In the genomic region with DNA sequence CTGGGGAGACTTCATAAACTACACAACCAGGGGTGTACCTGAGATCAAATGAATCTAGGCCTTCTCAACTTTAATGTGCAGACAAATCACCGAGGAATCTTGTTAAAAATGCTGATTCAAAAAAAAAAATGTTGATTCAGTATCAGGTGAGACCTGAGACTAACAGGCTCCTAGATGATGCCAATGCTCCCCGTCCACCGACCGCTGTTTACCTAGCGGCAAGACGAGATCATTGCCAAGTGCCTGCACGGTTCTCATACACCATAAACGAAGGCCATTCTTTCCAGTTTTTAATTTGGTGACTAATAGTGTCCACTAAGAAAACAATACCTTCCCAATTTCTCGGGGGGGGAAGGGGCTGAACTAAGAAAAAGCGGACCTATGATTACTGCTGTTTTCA, we compare ENCODE assay signal across 13 cellular contexts. TPM values are rescaled to one million over a fixed set of nuclear protein-coding genes. Genes with fewer than 3 reads are reported as not detected.
DNase-seq lines count a peak whose midpoint lies in the region; ATAC-seq, FAIRE-seq and TF ChIP-seq lines count a peak whose summit lies in the region.
"Had no signal": no experiment of that assay in that cellular context is flagged by ENCODE, and none has a peak within 500 bp of the region (broad histone marks: within the 10 kb centered on the region; RNA-seq: fewer than 3 reads in every experiment).

No MANE protein-coding gene starts in this region.

- intact Hi-C loops in kidney (cut with DNase I), result no loop called here

- H3K9me3 Mint-ChIP-seq in brain (peaks cover 0 to 8% (median 4%) of the 10 kb centered on the region in 5 experiments), neural crest cell (peaks cover 8% of the 10 kb centered on the region)
- H3K9me3 Mint-ChIP-seq: activated T-helper 2 cell treated with anti-CD3 and anti-CD28 coated beads, Interferon-gamma antibody, Interleukin-2, Interleukin-4, amounts not matched to agents 10 μg/mL and 5 μg/mL and 100 μg/mL, durations not matched to agents 14 hours and 24 hours and 36 hours had no signal

- peaks cover 5% of the 10 kb centered on the region for H3K27me3 Mint-ChIP-seq in brain
- H3K27me3 Mint-ChIP-seq in neural crest cell (ENCODE audit: low read depth), result no peaks in the 10 kb centered on the region

- no peaks in the 10 kb centered on the region for H3K9me3 ChIP-seq in kidney (ENCODE audit: control insufficient read depth in 1 of 2, low read length in 2 of 2)
- H3K9me3 ChIP-seq: gastrocnemius medialis, MG63 had no signal

- no peak overlapping the region for H3K27ac ChIP-seq in kidney (ENCODE audit: low read depth in 2 of 2, low read length in 2 of 2)
- H3K27ac ChIP-seq: gastrocnemius medialis, RWPE1 had no signal

- peaks cover 8 to 9% of the 10 kb centered on the region in 2 donors for H3K4me1 ChIP-seq in kidney (ENCODE audit: control insufficient read depth in 1 of 2, insufficient read depth in 1 of 2, low read depth in 1 of 2, low read length in 2 of 2)

- H3K27ac Mint-ChIP-seq in brain, result peak overlapping the region in 3 of 5 experiments; percentile 48 to 73 (median 62)
- no peak overlapping the region for H3K27ac Mint-ChIP-seq in neural crest cell (ENCODE audit: unreplicated experiment)
- H3K27ac Mint-ChIP-seq: activated T-helper 2 cell treated with anti-CD3 and anti-CD28 coated beads, Interferon-gamma antibody, Interleukin-2, Interleukin-4, amounts not matched to agents 10 μg/mL and 5 μg/mL and 100 μg/mL, durations not matched to agents 14 hours and 24 hours and 36 hours had no signal

- no peak for ATAC-seq in esophagus mucosa
- ATAC-seq: gastrocnemius medialis, HCT116 had no signal

- DNase-seq in NCI-H2227 (lab: John Stamatoyannopoulos, UW; ENCODE audit: unreplicated experiment) (peak; percentile 21), NCI-H2227 treated with DMSO at 0.1 percent for 48 hours (lab: John Stamatoyannopoulos, UW) (no peak), NCI-H128 (lab: John Stamatoyannopoulos, UW; ENCODE audit: unreplicated experiment) (peak; percentile 2), neural crest cell (ENCODE audit: low read depth, low spot score) (no peak), NAMALWA (ENCODE audit: low spot score) (no peak), kidney (no peak)
- DNase-seq: gastrocnemius medialis, MG63 had no signal

- no peak for FAIRE-seq in kidney (lab: Jason Lieb, UNC)

- no peaks in the 10 kb centered on the region for H3K36me3 ChIP-seq in kidney (ENCODE audit: control insufficient read depth in 1 of 2, insufficient read depth in 2 of 2, low read length in 2 of 2)
- H3K36me3 ChIP-seq: gastrocnemius medialis had no signal

- no peak overlapping the region for H3K9ac ChIP-seq in kidney (ENCODE audit: low read length in 2 of 2)

- TF ChIP-seq CTCF in brain (conservative IDR thresholded peaks at IDR 0.05), result no peak
- TF ChIP-seq CTCF in neural crest cell (conservative IDR thresholded peaks at IDR 0.05), result no peak
- TF ChIP-seq CTCF in kidney (IDR thresholded peaks at IDR 0.05; ENCODE audit: borderline replicate concordance, extremely low read depth, insufficient read depth), result no peak

- peaks cover 71% of the 10 kb centered on the region for H3K4me1 Mint-ChIP-seq in brain
- peaks cover 57% of the 10 kb centered on the region for H3K4me1 Mint-ChIP-seq in neural crest cell

- no peak overlapping the region for H3K4me3 ChIP-seq in kidney (ENCODE audit: low read length in 2 of 2)
- H3K4me3 ChIP-seq: gastrocnemius medialis had no signal

- H3K4me3 Mint-ChIP-seq in brain (peak overlapping the region; percentile 67 to 88 (median 83)), neural crest cell (peak overlapping the region; percentile 89)

- H3K36me3 Mint-ChIP-seq in brain, result no peaks in the 10 kb centered on the region
- peaks cover 4% of the 10 kb centered on the region for H3K36me3 Mint-ChIP-seq in neural crest cell (ENCODE audit: low read depth)

RNA-seq across cellular contexts. Expression of a gene that starts 2.5 kb away (rescaled TPM):
- polyA plus RNA-seq in brain (ENCODE audit: insufficient read depth, low read depth, low replicate concordance) (0.29 TPM), kidney (ENCODE audit: insufficient read depth, low read depth, low replicate concordance) (0.75 TPM)
- total RNA-seq in neural crest cell (6.8 and 8.1 TPM in 2 replicates), esophagus mucosa (0.28 TPM), kidney (2.4 TPM)

Comparison
In these comparisons a context has a peak if more than half of its experiments do, and no peak if none do; other contexts are left out.
1. DNase-seq: peak in NCI-H2227 (single experiment) and NCI-H128 (single experiment); none in NCI-H2227 treated with DMSO at 0.1 percent for 48 hours (single experiment), neural crest cell (single experiment), NAMALWA (single experiment) and kidney (single experiment).